4 cellular contexts compared by ENCODE assay signal in the genomic region with DNA sequence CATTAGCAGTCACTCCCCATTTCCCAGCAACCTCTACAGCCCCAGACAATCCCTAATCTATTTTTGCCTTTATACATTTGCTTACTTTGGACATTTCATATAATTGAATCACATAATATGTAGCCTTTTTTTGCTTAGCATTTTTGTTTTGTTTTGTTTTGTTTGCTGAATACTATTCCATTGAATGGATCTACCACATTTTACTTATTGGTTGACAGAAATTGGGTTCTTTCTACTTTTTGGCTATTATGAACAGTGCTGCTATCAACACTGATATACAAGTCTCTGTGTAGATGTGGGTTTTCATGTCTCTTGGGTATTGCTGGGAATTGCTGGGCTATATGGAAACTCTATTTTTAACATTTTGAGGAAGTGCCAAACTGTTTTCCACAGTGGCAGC.
TF ChIP-seq lines count a peak whose summit lies in the region.

No MANE protein-coding gene starts in this region.

TF ChIP-seq in SK-N-SH treated with all-trans-retinoic acid at 6 μM for 48 hours, 23 proteins besides CTCF, POLR2A, EP300 and RAD21:
- TF ChIP-seq ZNF8 (CRISPR knock-in tag; IDR thresholded peaks at IDR 0.05) = peak; percentile 93
- no peak for TF ChIP-seq OSR1 (CRISPR knock-in tag; IDR thresholded peaks at IDR 0.05)

TF ChIP-seq in SK-N-SH, 30 proteins besides CTCF, POLR2A, EP300 and RAD21:
- TF ChIP-seq NFIC (IDR thresholded peaks at IDR 0.05; ENCODE audit: borderline replicate concordance) = no peak
- TF ChIP-seq MEF2A (IDR thresholded peaks at IDR 0.05; ENCODE audit: borderline replicate concordance, low read depth) = no peak
- TF ChIP-seq, protein P1, sequence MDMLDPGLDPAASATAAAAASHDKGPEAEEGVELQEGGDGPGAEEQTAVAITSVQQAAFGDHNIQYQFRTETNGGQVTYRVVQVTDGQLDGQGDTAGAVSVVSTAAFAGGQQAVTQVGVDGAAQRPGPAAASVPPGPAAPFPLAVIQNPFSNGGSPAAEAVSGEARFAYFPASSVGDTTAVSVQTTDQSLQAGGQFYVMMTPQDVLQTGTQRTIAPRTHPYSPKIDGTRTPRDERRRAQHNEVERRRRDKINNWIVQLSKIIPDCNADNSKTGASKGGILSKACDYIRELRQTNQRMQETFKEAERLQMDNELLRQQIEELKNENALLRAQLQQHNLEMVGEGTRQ (IDR thresholded peaks at IDR 0.05; ENCODE audit: borderline replicate concordance, low read depth, low read length) = no peak
- TF ChIP-seq POLR2AphosphoS5 (IDR thresholded peaks at IDR 0.05; ENCODE audit: low read depth, low read length) = no peak
- TF ChIP-seq TCF12 (IDR thresholded peaks at IDR 0.05) = no peak
- TF ChIP-seq, protein P2, sequence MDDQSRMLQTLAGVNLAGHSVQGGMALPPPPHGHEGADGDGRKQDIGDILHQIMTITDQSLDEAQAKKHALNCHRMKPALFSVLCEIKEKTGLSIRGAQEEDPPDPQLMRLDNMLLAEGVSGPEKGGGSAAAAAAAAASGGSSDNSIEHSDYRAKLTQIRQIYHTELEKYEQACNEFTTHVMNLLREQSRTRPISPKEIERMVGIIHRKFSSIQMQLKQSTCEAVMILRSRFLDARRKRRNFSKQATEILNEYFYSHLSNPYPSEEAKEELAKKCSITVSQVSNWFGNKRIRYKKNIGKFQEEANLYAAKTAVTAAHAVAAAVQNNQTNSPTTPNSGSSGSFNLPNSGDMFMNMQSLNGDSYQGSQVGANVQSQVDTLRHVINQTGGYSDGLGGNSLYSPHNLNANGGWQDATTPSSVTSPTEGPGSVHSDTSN (IDR thresholded peaks at IDR 0.05) = no peak
- TF ChIP-seq SMC3 (IDR thresholded peaks at IDR 0.05; ENCODE audit: low read depth, low read length) = no peak
- no peak for TF ChIP-seq GATA2 (CRISPR knock-in tag; IDR thresholded peaks at IDR 0.05)
- TF ChIP-seq SIN3A (IDR thresholded peaks at IDR 0.05; ENCODE audit: borderline replicate concordance, low read depth, low read length) = no peak
- no peak for TF ChIP-seq RXRA (IDR thresholded peaks at IDR 0.05; ENCODE audit: borderline replicate concordance, low read depth)
- no peak for TF ChIP-seq FOSL2 (IDR thresholded peaks at IDR 0.05; ENCODE audit: borderline replicate concordance, low read depth)
- TF ChIP-seq, protein P3, sequence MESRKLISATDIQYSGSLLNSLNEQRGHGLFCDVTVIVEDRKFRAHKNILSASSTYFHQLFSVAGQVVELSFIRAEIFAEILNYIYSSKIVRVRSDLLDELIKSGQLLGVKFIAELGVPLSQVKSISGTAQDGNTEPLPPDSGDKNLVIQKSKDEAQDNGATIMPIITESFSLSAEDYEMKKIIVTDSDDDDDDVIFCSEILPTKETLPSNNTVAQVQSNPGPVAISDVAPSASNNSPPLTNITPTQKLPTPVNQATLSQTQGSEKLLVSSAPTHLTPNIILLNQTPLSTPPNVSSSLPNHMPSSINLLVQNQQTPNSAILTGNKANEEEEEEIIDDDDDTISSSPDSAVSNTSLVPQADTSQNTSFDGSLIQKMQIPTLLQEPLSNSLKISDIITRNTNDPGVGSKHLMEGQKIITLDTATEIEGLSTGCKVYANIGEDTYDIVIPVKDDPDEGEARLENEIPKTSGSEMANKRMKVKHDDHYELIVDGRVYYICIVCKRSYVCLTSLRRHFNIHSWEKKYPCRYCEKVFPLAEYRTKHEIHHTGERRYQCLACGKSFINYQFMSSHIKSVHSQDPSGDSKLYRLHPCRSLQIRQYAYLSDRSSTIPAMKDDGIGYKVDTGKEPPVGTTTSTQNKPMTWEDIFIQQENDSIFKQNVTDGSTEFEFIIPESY (IDR thresholded peaks at IDR 0.05; ENCODE audit: borderline replicate concordance, low read depth) = no peak
- no peak for TF ChIP-seq GABPA (IDR thresholded peaks at IDR 0.05; ENCODE audit: low read depth)

TF ChIP-seq in HEK293, 187 proteins besides CTCF, POLR2A, EP300 and RAD21:
- TF ChIP-seq ZNF146 (tag by site-specific recombination; IDR thresholded peaks at IDR 0.05) = 0 out of 2 replicates have a peak, but pooled peaks have one; percentile 31
- TF ChIP-seq, protein P4, sequence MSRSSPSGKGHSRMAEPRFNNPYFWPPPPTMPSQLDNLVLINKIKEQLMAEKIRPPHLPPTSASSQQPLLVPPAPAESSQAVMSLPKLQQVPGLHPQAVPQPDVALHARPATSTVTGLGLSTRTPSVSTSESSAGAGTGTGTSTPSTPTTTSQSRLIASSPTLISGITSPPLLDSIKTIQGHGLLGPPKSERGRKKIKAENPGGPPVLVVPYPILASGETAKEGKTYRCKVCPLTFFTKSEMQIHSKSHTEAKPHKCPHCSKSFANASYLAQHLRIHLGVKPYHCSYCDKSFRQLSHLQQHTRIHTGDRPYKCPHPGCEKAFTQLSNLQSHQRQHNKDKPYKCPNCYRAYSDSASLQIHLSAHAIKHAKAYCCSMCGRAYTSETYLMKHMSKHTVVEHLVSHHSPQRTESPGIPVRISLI (tag by site-specific recombination; IDR thresholded peaks at IDR 0.05) = no peak
- no peak for TF ChIP-seq ZNF501 (tag by site-specific recombination; IDR thresholded peaks at IDR 0.05)
- no peak for TF ChIP-seq ZNF664 (tag by site-specific recombination; IDR thresholded peaks at IDR 0.05)
- TF ChIP-seq BCL11A (tag by site-specific recombination; IDR thresholded peaks at IDR 0.05; ENCODE audit: low read depth) = no peak
- no peak for TF ChIP-seq ZBTB48 (tag by site-specific recombination; IDR thresholded peaks at IDR 0.05)
- no peak for TF ChIP-seq ZBTB8A (tag by site-specific recombination; IDR thresholded peaks at IDR 0.05)
- TF ChIP-seq KLF16 (tag by site-specific recombination; IDR thresholded peaks at IDR 0.05) = no peak
- no peak for TF ChIP-seq ZBTB21 (tag by site-specific recombination; IDR thresholded peaks at IDR 0.05)
TF ChIP-seq in HEK293: peak in this region for 1.

TF ChIP-seq in K562, 482 proteins besides CTCF, POLR2A, EP300 and RAD21:
- TF ChIP-seq, protein P5, sequence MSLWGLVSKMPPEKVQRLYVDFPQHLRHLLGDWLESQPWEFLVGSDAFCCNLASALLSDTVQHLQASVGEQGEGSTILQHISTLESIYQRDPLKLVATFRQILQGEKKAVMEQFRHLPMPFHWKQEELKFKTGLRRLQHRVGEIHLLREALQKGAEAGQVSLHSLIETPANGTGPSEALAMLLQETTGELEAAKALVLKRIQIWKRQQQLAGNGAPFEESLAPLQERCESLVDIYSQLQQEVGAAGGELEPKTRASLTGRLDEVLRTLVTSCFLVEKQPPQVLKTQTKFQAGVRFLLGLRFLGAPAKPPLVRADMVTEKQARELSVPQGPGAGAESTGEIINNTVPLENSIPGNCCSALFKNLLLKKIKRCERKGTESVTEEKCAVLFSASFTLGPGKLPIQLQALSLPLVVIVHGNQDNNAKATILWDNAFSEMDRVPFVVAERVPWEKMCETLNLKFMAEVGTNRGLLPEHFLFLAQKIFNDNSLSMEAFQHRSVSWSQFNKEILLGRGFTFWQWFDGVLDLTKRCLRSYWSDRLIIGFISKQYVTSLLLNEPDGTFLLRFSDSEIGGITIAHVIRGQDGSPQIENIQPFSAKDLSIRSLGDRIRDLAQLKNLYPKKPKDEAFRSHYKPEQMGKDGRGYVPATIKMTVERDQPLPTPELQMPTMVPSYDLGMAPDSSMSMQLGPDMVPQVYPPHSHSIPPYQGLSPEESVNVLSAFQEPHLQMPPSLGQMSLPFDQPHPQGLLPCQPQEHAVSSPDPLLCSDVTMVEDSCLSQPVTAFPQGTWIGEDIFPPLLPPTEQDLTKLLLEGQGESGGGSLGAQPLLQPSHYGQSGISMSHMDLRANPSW (CRISPR knock-in tag; IDR thresholded peaks at IDR 0.05) = no peak
- TF ChIP-seq SPI1 (IDR thresholded peaks at IDR 0.05; ENCODE audit: borderline replicate concordance, low read depth, low read length) (0 out of 2 replicates have a peak, but pooled peaks have one; percentile 40), TEAD2 (tag; IDR thresholded peaks at IDR 0.05) (no peak), ZNF668 (CRISPR knock-in tag; IDR thresholded peaks at IDR 0.05) (no peak)
